8 cellular contexts compared by ENCODE assay signal in the genomic region with DNA sequence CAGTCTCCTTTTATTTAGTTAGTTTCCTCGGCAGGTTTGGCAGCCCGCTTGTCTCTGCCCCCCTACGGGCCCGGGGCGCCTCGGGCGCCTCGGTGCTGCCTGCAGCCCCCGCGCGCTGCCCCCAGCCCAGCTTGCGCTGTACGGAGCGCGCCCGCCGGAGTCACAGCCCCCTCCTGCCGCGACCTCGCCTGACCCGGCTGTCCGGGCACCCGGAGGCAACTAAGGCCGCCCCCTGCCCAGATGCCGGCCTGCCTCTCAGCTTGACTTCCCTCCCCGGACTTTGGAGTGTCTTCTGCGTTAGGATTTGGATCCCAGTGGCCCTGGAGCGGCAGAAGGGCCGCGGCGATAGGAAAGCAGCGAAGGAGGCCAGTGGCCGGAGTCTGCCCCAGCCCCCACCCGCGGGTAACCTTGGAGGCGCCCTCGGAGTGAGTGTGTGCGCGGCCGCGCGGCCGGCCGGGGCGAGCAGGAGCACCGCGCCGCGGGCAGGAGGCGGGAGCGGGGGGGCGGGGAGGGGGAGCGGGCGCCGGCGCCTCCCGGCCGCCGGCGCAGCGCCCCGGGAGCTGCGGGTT. TPM values are rescaled to one million over a fixed set of nuclear protein-coding genes. Genes with fewer than 3 reads are reported as not detected.
A peak's percentile ranks its signal among the peaks of the same experiment; 100 is the strongest.
DNase-seq lines count a peak whose midpoint lies in the region; ATAC-seq and TF ChIP-seq lines count a peak whose summit lies in the region.

No MANE protein-coding gene starts in this region.

- H3F3A ChIP-seq in GM23338 (replicated peaks; ENCODE audit: low read depth) (peaks cover 23% of the 10 kb centered on the region), Loucy (ENCODE audit: low read depth) (peaks cover 13% of the 10 kb centered on the region)

- H3K36me3 Mint-ChIP-seq in GM23338 (ENCODE audit: low read depth), result no peaks in the 10 kb centered on the region
- peaks cover 35% of the 10 kb centered on the region for H3K36me3 Mint-ChIP-seq in activated T-helper 2 cell treated with anti-CD3 and anti-CD28 coated beads, Interferon-gamma antibody, Interleukin-2, Interleukin-4, amounts not matched to agents 10 μg/mL and 5 μg/mL and 100 μg/mL, durations not matched to agents 14 hours and 24 hours and 36 hours (ENCODE audit: low read depth)
- H3K36me3 Mint-ChIP-seq in neural crest cell (ENCODE audit: low read depth), result no peaks in the 10 kb centered on the region

- H3K9me3 Mint-ChIP-seq in GM23338 (no peaks in the 10 kb centered on the region; the same call in 2 of the 3 replicates), neural crest cell (no peaks in the 10 kb centered on the region)
- no peaks in the 10 kb centered on the region for H3K9me3 Mint-ChIP-seq in activated T-helper 2 cell treated with anti-CD3 and anti-CD28 coated beads, Interferon-gamma antibody, Interleukin-2, Interleukin-4, amounts not matched to agents 10 μg/mL and 5 μg/mL and 100 μg/mL, durations not matched to agents 14 hours and 24 hours and 36 hours

- H3K9ac ChIP-seq in Loucy (ENCODE audit: low read depth, low read length, poor library complexity, severe bottlenecking), result peak overlapping the region; percentile 96

- ATAC-seq in GM23338 (peak; percentile 57), foreskin keratinocyte (peak; percentile 70)

- H3K27me3 Mint-ChIP-seq in GM23338 (ENCODE audit: insufficient read depth, low read depth, poor library complexity) (peaks cover 85% of the 10 kb centered on the region), neural crest cell (ENCODE audit: low read depth) (peaks cover 96% of the 10 kb centered on the region)
- H3K27me3 Mint-ChIP-seq in activated T-helper 2 cell treated with anti-CD3 and anti-CD28 coated beads, Interferon-gamma antibody, Interleukin-2, Interleukin-4, amounts not matched to agents 10 μg/mL and 5 μg/mL and 100 μg/mL, durations not matched to agents 14 hours and 24 hours and 36 hours (ENCODE audit: low read depth), result peaks cover 57% of the 10 kb centered on the region

- H3K4me1 ChIP-seq in GM23338 (ENCODE audit: insufficient read depth) (peaks cover 32% of the 10 kb centered on the region), Loucy (ENCODE audit: insufficient read depth, low read length, poor library complexity, severe bottlenecking) (peaks cover 63% of the 10 kb centered on the region), foreskin keratinocyte (no peaks in the 10 kb centered on the region)

- TF ChIP-seq CTCF in GM23338 (conservative IDR thresholded peaks at IDR 0.05; ENCODE audit: low read depth in 2 of 2) (no peak), Loucy (conservative IDR thresholded peaks at IDR 0.05; ENCODE audit: low read length) (no peak), foreskin keratinocyte (conservative IDR thresholded peaks at IDR 0.05) (no peak), neural crest cell (conservative IDR thresholded peaks at IDR 0.05) (no peak)

- H2AFZ ChIP-seq in GM23338 (no peak overlapping the region; the same call in 1 of the 2 replicates), Loucy (ENCODE audit: low read length) (no peak overlapping the region)

- peaks cover 33% of the 10 kb centered on the region for H4K20me1 ChIP-seq in GM23338 (replicated peaks; ENCODE audit: insufficient read depth)
- peaks cover 29% of the 10 kb centered on the region for H4K20me1 ChIP-seq in Loucy (ENCODE audit: insufficient read depth, low read length, poor library complexity, severe bottlenecking)

- peak; percentile 6 to 8 for DNase-seq in activated CD4-positive, alpha-beta T cell treated with anti-CD3 and anti-CD28 coated beads for 4 hours
- DNase-seq in activated CD4-positive, alpha-beta T cell treated with anti-CD3 and anti-CD28 coated beads for 1 hour, result no peak
- DNase-seq in GM23338 (ENCODE audit: low spot score), result peak; percentile 61
- DNase-seq in activated T-helper 2 cell treated with anti-CD3 and anti-CD28 coated beads, Interferon-gamma antibody, Interleukin-2, Interleukin-4, amounts not matched to agents 10 μg/mL and 5 μg/mL and 100 μg/mL, durations not matched to agents 14 hours and 24 hours and 36 hours (ENCODE audit: low spot score), result no peak
- DNase-seq in foreskin keratinocyte, result no peak
- DNase-seq in neural crest cell (ENCODE audit: low read depth, low spot score), result peak; percentile 32
- DNase-seq in OCI-M2 (lab: John Stamatoyannopoulos, UW; ENCODE audit: unreplicated experiment), result no peak

- no peak overlapping the region for H3K27ac ChIP-seq in GM23338 (ENCODE audit: low read depth)
- no peak overlapping the region for H3K27ac ChIP-seq in foreskin keratinocyte

- H3K4me3 Mint-ChIP-seq in GM23338 (peak overlapping the region; percentile 66), neural crest cell (peak overlapping the region; percentile 66)
- peak overlapping the region; percentile 77 for H3K4me3 Mint-ChIP-seq in activated T-helper 2 cell treated with anti-CD3 and anti-CD28 coated beads, Interferon-gamma antibody, Interleukin-2, Interleukin-4, amounts not matched to agents 10 μg/mL and 5 μg/mL and 100 μg/mL, durations not matched to agents 14 hours and 24 hours and 36 hours (ENCODE audit: low read depth)

- H3K4me1 Mint-ChIP-seq in GM23338 (peaks cover 21% of the 10 kb centered on the region), neural crest cell (peaks cover 5% of the 10 kb centered on the region)
- H3K4me1 Mint-ChIP-seq in activated T-helper 2 cell treated with anti-CD3 and anti-CD28 coated beads, Interferon-gamma antibody, Interleukin-2, Interleukin-4, amounts not matched to agents 10 μg/mL and 5 μg/mL and 100 μg/mL, durations not matched to agents 14 hours and 24 hours and 36 hours (ENCODE audit: low read depth), result peaks cover 25% of the 10 kb centered on the region

- no peaks in the 10 kb centered on the region for H3K9me3 ChIP-seq in Loucy (ENCODE audit: insufficient read depth, low read depth, low read length)

- H3K27me3 ChIP-seq in GM23338 (ENCODE audit: insufficient read depth) (peaks cover 96% of the 10 kb centered on the region), Loucy (ENCODE audit: insufficient read depth, low read length, poor library complexity, severe bottlenecking) (no peaks in the 10 kb centered on the region), foreskin keratinocyte (peaks cover 65% of the 10 kb centered on the region)

- H3K9me2 ChIP-seq in GM23338 (ENCODE audit: insufficient read depth), result no peaks in the 10 kb centered on the region
- no peaks in the 10 kb centered on the region for H3K9me2 ChIP-seq in Loucy (replicated peaks; ENCODE audit: low read depth, low read length)

- H3K4me2 ChIP-seq in GM23338 (peak overlapping the region; percentile 81), Loucy (ENCODE audit: low read depth, low read length, poor library complexity, severe bottlenecking) (peak overlapping the region; percentile 89)

- H3K79me2 ChIP-seq in GM23338 (replicated peaks; ENCODE audit: insufficient read depth) (no peaks in the 10 kb centered on the region), Loucy (ENCODE audit: insufficient read depth, low read length) (peaks cover 99% of the 10 kb centered on the region)

- H3K4me3 ChIP-seq in GM23338 (peak overlapping the region; percentile 65), Loucy (ENCODE audit: low read length, poor library complexity, severe bottlenecking) (peak overlapping the region; percentile 85)

- H3K27ac Mint-ChIP-seq in GM23338, result no peak overlapping the region
- H3K27ac Mint-ChIP-seq in activated T-helper 2 cell treated with anti-CD3 and anti-CD28 coated beads, Interferon-gamma antibody, Interleukin-2, Interleukin-4, amounts not matched to agents 10 μg/mL and 5 μg/mL and 100 μg/mL, durations not matched to agents 14 hours and 24 hours and 36 hours, result no peak overlapping the region
- H3K27ac Mint-ChIP-seq in neural crest cell (ENCODE audit: unreplicated experiment), result no peak overlapping the region

- intact Hi-C loops in activated T-helper 2 cell treated with anti-CD3 and anti-CD28 coated beads, Interferon-gamma antibody, Interleukin-2, Interleukin-4, amounts not matched to agents 10 μg/mL and 5 μg/mL and 100 μg/mL, durations not matched to agents 14 hours and 24 hours and 36 hours (cut with micrococcal nuclease), result loop anchor here (1.0 to 10.0 kb wide), 4 partner anchors 8 to 567 kb away; partner anchors contain the start of gene FAF1

- H3K36me3 ChIP-seq in GM23338 (ENCODE audit: insufficient read depth), result no peaks in the 10 kb centered on the region
- H3K36me3 ChIP-seq in Loucy (ENCODE audit: insufficient read depth, low read length), result peaks cover 25% of the 10 kb centered on the region

RNA-seq across cellular contexts. Expression of gene CDKN2C, which starts 7.6 kb away (rescaled TPM):
- not detected in 2 replicates for total RNA-seq in GM23338 (2014; rRNA removed; shearing (Covaris generic))
- polyA plus RNA-seq in GM23338 (2016; fragmentation: Nextera tagmentation; extraction: Ambion mirVana) (not detected in 2 replicates), foreskin keratinocyte (2.5 and 3.2 TPM in 2 replicates)
- total RNA-seq in activated T-helper 2 cell treated with anti-CD3 and anti-CD28 coated beads, Interferon-gamma antibody, Interleukin-2, Interleukin-4, amounts not matched to agents 10 μg/mL and 5 μg/mL and 100 μg/mL, durations not matched to agents 14 hours and 24 hours and 36 hours, result 14.5 and 15.1 TPM in 2 replicates
- total RNA-seq in foreskin keratinocyte (2.6 and 3.3 TPM in 2 replicates), neural crest cell (2.9 and 3.5 TPM in 2 replicates)

RNA-seq across cellular contexts. Expression of gene FAF1, which starts 17.6 kb away (rescaled TPM):
- total RNA-seq in GM23338 (2014; rRNA removed; shearing (Covaris generic)), result 53.2 and 54.2 TPM in 2 replicates
- 19.8 and 24.1 TPM in 2 replicates for polyA plus RNA-seq in GM23338 (2016; fragmentation: Nextera tagmentation; extraction: Ambion mirVana)
- total RNA-seq in activated T-helper 2 cell treated with anti-CD3 and anti-CD28 coated beads, Interferon-gamma antibody, Interleukin-2, Interleukin-4, amounts not matched to agents 10 μg/mL and 5 μg/mL and 100 μg/mL, durations not matched to agents 14 hours and 24 hours and 36 hours, result 59.7 and 65.3 TPM in 2 replicates
- 67.1 and 68.7 TPM in 2 replicates for total RNA-seq in foreskin keratinocyte
- polyA plus RNA-seq in foreskin keratinocyte, result 45.4 and 53.3 TPM in 2 replicates
- 73.0 and 76.2 TPM in 2 replicates for total RNA-seq in neural crest cell

Comparison
In these comparisons a context has a peak if more than half of its experiments do, and no peak if none do; other contexts are left out.
1. DNase-seq: peak in activated CD4-positive, alpha-beta T cell treated with anti-CD3 and anti-CD28 coated beads for 4 hours (2 of 2), GM23338 (single experiment) and neural crest cell (single experiment); none in activated CD4-positive, alpha-beta T cell treated with anti-CD3 and anti-CD28 coated beads for 1 hour (single experiment), activated T-helper 2 cell treated with anti-CD3 and anti-CD28 coated beads, Interferon-gamma antibody, Interleukin-2, Interleukin-4, amounts not matched to agents 10 μg/mL and 5 μg/mL and 100 μg/mL, durations not matched to agents 14 hours and 24 hours and 36 hours (single experiment), foreskin keratinocyte (0 of 2) and OCI-M2 (single experiment).
2. Peak in every context shown above with its lines, with median percentiles within 50 percentile points of each other: H3K4me3 Mint-ChIP-seq.